In genomic region chr11:128575174-128575955, GRCh38 we compare ENCODE assay signal across 12 cellular contexts. TPM values are rescaled to one million over a fixed set of nuclear protein-coding genes. Genes with fewer than 3 reads are reported as not detected.
DNase-seq lines count a peak whose midpoint lies in the region; ATAC-seq lines count a peak whose summit lies in the region.
"Had no signal": no experiment of that assay in that cellular context is flagged by ENCODE, and none has a peak within 500 bp of the region (broad histone marks: within the 10 kb centered on the region; RNA-seq: fewer than 3 reads in every experiment).

No MANE protein-coding gene starts in this region.

- no peak overlapping the region for H3K4me3 Mint-ChIP-seq in activated T-cell treated with anti-CD3 and anti-CD28 coated beads, Interleukin-2, amount 50 U/mL, for 24 hours
- peak overlapping the region; percentile 51 to 56 for H3K4me3 Mint-ChIP-seq in stimulated activated naive CD8-positive, alpha-beta T cell treated with anti-CD3 and anti-CD28 coated beads, Interleukin-15, amount 100 ng/mL, for 72 hours

- no peaks in the 10 kb centered on the region for H3K27me3 Mint-ChIP-seq in activated T-cell treated with anti-CD3 and anti-CD28 coated beads, Interleukin-2, amount 50 U/mL, for 24 hours
- no peaks in the 10 kb centered on the region for H3K27me3 Mint-ChIP-seq in stimulated activated naive CD8-positive, alpha-beta T cell treated with anti-CD3 and anti-CD28 coated beads, Interleukin-15, amount 100 ng/mL, for 72 hours

- intact Hi-C loops in right cardiac atrium (cut with DNase I) = no loop called here

- peaks cover 7% of the 10 kb centered on the region for H3K4me1 ChIP-seq in right cardiac atrium (ENCODE audit: control insufficient read depth, insufficient read depth, low read length)
- H3K4me1 ChIP-seq: A549 had no signal

- H3K27ac Mint-ChIP-seq in activated T-cell treated with anti-CD3 and anti-CD28 coated beads, Interleukin-2, amount 50 U/mL, for 24 hours = peak overlapping the region; percentile 7
- H3K27ac Mint-ChIP-seq in stimulated activated naive CD8-positive, alpha-beta T cell treated with anti-CD3 and anti-CD28 coated beads, Interleukin-15, amount 100 ng/mL, for 72 hours = peak overlapping the region; percentile 65 to 81

- H3K4me1 Mint-ChIP-seq in activated T-cell treated with anti-CD3 and anti-CD28 coated beads, Interleukin-2, amount 50 U/mL, for 24 hours (ENCODE audit: low read depth) = peaks cover 62% of the 10 kb centered on the region
- peaks cover 67% of the 10 kb centered on the region for H3K4me1 Mint-ChIP-seq in stimulated activated naive CD8-positive, alpha-beta T cell treated with anti-CD3 and anti-CD28 coated beads, Interleukin-15, amount 100 ng/mL, for 72 hours

- H3K27me3 ChIP-seq in right cardiac atrium (ENCODE audit: control insufficient read depth, insufficient read depth) = no peaks in the 10 kb centered on the region

- H3K27ac ChIP-seq in right cardiac atrium (ENCODE audit: low read length) = peak overlapping the region; percentile 58
- H3K27ac ChIP-seq: A549 had no signal

- ATAC-seq in right cardiac atrium = peak in 1 of 2 donors; percentile 39
- ATAC-seq in stimulated activated naive CD8-positive, alpha-beta T cell treated with anti-CD3 and anti-CD28 coated beads, Interleukin-15, amount 100 ng/mL, for 72 hours = no peak
- ATAC-seq in GM18502 (IDR thresholded peaks at IDR 0.05; ENCODE audit: poor library complexity, unreplicated experiment) = no peak
- ATAC-seq: A549 had no signal

- no peak for DNase-seq in activated T-cell treated with anti-CD3 and anti-CD28 coated beads, Interleukin-2, amount 50 U/mL, for 24 hours
- DNase-seq in activated T-cell treated with anti-CD3 and anti-CD28 coated beads for 4 hours = no peak
- DNase-seq in NOMO-1 (lab: John Stamatoyannopoulos, UW; ENCODE audit: unreplicated experiment in 2 of 2) = peak; percentile 83 to 87
- DNase-seq in right cardiac atrium = no peak
- DNase-seq in stimulated activated naive CD8-positive, alpha-beta T cell treated with anti-CD3 and anti-CD28 coated beads, Interleukin-15, amount 100 ng/mL, for 72 hours = no peak
- no peak for DNase-seq in NCI-H1105 treated with DMSO at 0.1 percent for 48 hours (lab: John Stamatoyannopoulos, UW)
- DNase-seq in cerebellar cortex (ENCODE audit: low spot score) = no peak
- DNase-seq: aorta; stimulated activated CD4-positive, alpha-beta T cell treated with anti-CD3 and anti-CD28 coated beads, Interleukin-12 subunit alpha, Interleukin-12 subunit beta, amount 100 ng/mL, for 4 hours; stimulated activated CD8-positive, alpha-beta memory T cell treated with anti-CD3 and anti-CD28 coated beads, Interleukin-4, amount 100 ng/mL, for 48 hours had no signal

- 59% methylated on average over 9 of the region's 9 CpGs for WGBS in right cardiac atrium

- no peak overlapping the region for H3K4me3 ChIP-seq in right cardiac atrium (ENCODE audit: low read length)
- H3K4me3 ChIP-seq: A549 had no signal

- H3K9me3 Mint-ChIP-seq in activated T-cell treated with anti-CD3 and anti-CD28 coated beads, Interleukin-2, amount 50 U/mL, for 24 hours = peaks cover 3% of the 10 kb centered on the region
- H3K9me3 Mint-ChIP-seq in stimulated activated naive CD8-positive, alpha-beta T cell treated with anti-CD3 and anti-CD28 coated beads, Interleukin-15, amount 100 ng/mL, for 72 hours = no peaks in the 10 kb centered on the region

- no peaks in the 10 kb centered on the region for H3K9me3 ChIP-seq in right cardiac atrium (ENCODE audit: control insufficient read depth, low read length)
- H3K9me3 ChIP-seq: A549 had no signal

- H3K36me3 Mint-ChIP-seq in activated T-cell treated with anti-CD3 and anti-CD28 coated beads, Interleukin-2, amount 50 U/mL, for 24 hours (ENCODE audit: low read depth) = no peaks in the 10 kb centered on the region

RNA-seq across cellular contexts. Expression of gene ETS1, which starts 12.0 kb away (rescaled TPM):
- 10 to 100 TPM; 38.3 to 60.6 (median 55.3) TPM for total RNA-seq in right cardiac atrium
- 24.5 TPM for polyA plus RNA-seq in right cardiac atrium

Comparison
In these comparisons a context has a peak if more than half of its experiments do, and no peak if none do; other contexts are left out.
1. DNase-seq: peak in NOMO-1 (2 of 2); none in activated T-cell treated with anti-CD3 and anti-CD28 coated beads, Interleukin-2, amount 50 U/mL, for 24 hours (single experiment), activated T-cell treated with anti-CD3 and anti-CD28 coated beads for 4 hours (single experiment), right cardiac atrium (0 of 3), stimulated activated naive CD8-positive, alpha-beta T cell treated with anti-CD3 and anti-CD28 coated beads, Interleukin-15, amount 100 ng/mL, for 72 hours (0 of 2), NCI-H1105 treated with DMSO at 0.1 percent for 48 hours (single experiment) and cerebellar cortex (single experiment).